ENCODE assay signal across 2 cellular contexts in genomic region chrX:5708209-5708608, GRCh38.
TF ChIP-seq lines count a peak whose summit lies in the region.

No MANE protein-coding gene starts in this region.

TF ChIP-seq in SK-N-SH, 30 proteins besides CTCF, POLR2A, EP300 and RAD21 (continued from another document):
- TF ChIP-seq CHD2 (IDR thresholded peaks at IDR 0.05; ENCODE audit: low read length, partially characterized antibody) (no peak), REST (IDR thresholded peaks at IDR 0.05; ENCODE audit: low read depth, low read length) (no peak), ELF1 (IDR thresholded peaks at IDR 0.05) (no peak), MEF2A (IDR thresholded peaks at IDR 0.05; ENCODE audit: borderline replicate concordance, low read depth) (no peak), SIN3A (IDR thresholded peaks at IDR 0.05; ENCODE audit: borderline replicate concordance, low read depth, low read length) (no peak), NFIC (IDR thresholded peaks at IDR 0.05; ENCODE audit: borderline replicate concordance) (no peak)
TF ChIP-seq in SK-N-SH: peak in this region for 0.

TF ChIP-seq in SK-N-SH treated with all-trans-retinoic acid at 6 μM for 48 hours, 23 proteins besides CTCF, POLR2A, EP300 and RAD21 (continued from another document):
- TF ChIP-seq POU6F1 (CRISPR knock-in tag; IDR thresholded peaks at IDR 0.05; ENCODE audit: borderline replicate concordance, low read depth), result no peak
